11 cellular contexts compared by ENCODE assay signal in genomic region chr17:38325221-38325851, GRCh38. TPM values are rescaled to one million over a fixed set of nuclear protein-coding genes. Genes with fewer than 3 reads are reported as not detected.
A peak's percentile ranks its signal among the peaks of the same experiment; 100 is the strongest.
DNase-seq lines count a peak whose midpoint lies in the region; ATAC-seq, FAIRE-seq and TF ChIP-seq lines count a peak whose summit lies in the region.
"Had no signal": no experiment of that assay in that cellular context is flagged by ENCODE, and none has a peak within 500 bp of the region (broad histone marks: within the 10 kb centered on the region; RNA-seq: fewer than 3 reads in every experiment).

No MANE protein-coding gene starts in this region.

- no peaks in the 10 kb centered on the region for H3K27me3 Mint-ChIP-seq in CD4-positive, CD25-positive, alpha-beta regulatory T cell

- H3K27me3 ChIP-seq in CD4-positive, CD25-positive, alpha-beta regulatory T cell (ENCODE audit: control insufficient read depth, insufficient read depth, low read length) = no peaks in the 10 kb centered on the region
- H3K27me3 ChIP-seq in breast epithelium = no peaks in the 10 kb centered on the region
- H3K27me3 ChIP-seq in mesendoderm (ENCODE audit: insufficient read depth, low read length, poor library complexity) = no peaks in the 10 kb centered on the region

- no peak for FAIRE-seq in frontal cortex (lab: Jason Lieb, UNC)

- H3K27ac ChIP-seq in CD4-positive, CD25-positive, alpha-beta regulatory T cell (ENCODE audit: insufficient read depth, low read length, poor library complexity, severe bottlenecking) = no peak overlapping the region
- H3K27ac ChIP-seq in breast epithelium (peak overlapping the region; percentile 65 to 70), mesendoderm (ENCODE audit: low read depth, low read length) (no peak overlapping the region)

- H2BK15ac ChIP-seq in mesendoderm (replicated peaks; ENCODE audit: low read depth) = no peak overlapping the region

- H3K36me3 Mint-ChIP-seq in CD4-positive, CD25-positive, alpha-beta regulatory T cell = peaks cover 16% of the 10 kb centered on the region

- H3K79me2 ChIP-seq in mesendoderm (ENCODE audit: control insufficient read depth, insufficient read depth, low read length) = no peaks in the 10 kb centered on the region

- H3K4me3 Mint-ChIP-seq in CD4-positive, CD25-positive, alpha-beta regulatory T cell = no peak overlapping the region

- intact Hi-C loops in breast epithelium (cut with DNase I; ENCODE audit: low total_unique reads) = no loop called here

- no peak overlapping the region for H2BK5ac ChIP-seq in mesendoderm (ENCODE audit: low read length)

- no peak overlapping the region for H4K5ac ChIP-seq in mesendoderm (ENCODE audit: low read length)

- no peak for ATAC-seq in CD4-positive, CD25-positive, alpha-beta regulatory T cell (ENCODE audit: low read depth in 2 of 2)
- no peak for ATAC-seq in GM18858 (IDR thresholded peaks at IDR 0.05; ENCODE audit: unreplicated experiment)

- no peaks in the 10 kb centered on the region for H3K4me1 ChIP-seq in CD4-positive, CD25-positive, alpha-beta regulatory T cell (ENCODE audit: control insufficient read depth, insufficient read depth, low read length, poor library complexity, severe bottlenecking)
- H3K4me1 ChIP-seq in breast epithelium (peaks cover 6% of the 10 kb centered on the region in 2 donors), mesendoderm (ENCODE audit: control insufficient read depth, low read depth, low read length) (peaks cover 8% of the 10 kb centered on the region)

- no peak overlapping the region for H4K8ac ChIP-seq in mesendoderm (ENCODE audit: low read depth, low read length)

- H3K27ac Mint-ChIP-seq in CD4-positive, CD25-positive, alpha-beta regulatory T cell = peak overlapping the region in 2 of 3 donors; percentile 29 to 79

- WGBS in mesendoderm (ENCODE audit: extremely low coverage, insufficient coverage, low lambda C conversion rate) = no CpG with 5 or more reads among the region's 5 CpGs

- no peak for DNase-seq in CD4-positive, CD25-positive, alpha-beta regulatory T cell
- peak; percentile 83 for DNase-seq in Jurkat, Clone E6-1 (ENCODE audit: low read depth, low spot score)
- DNase-seq in breast epithelium (ENCODE audit: low spot score in 2 of 2) (no peak), mesendoderm (peak; percentile 71), occipital lobe (lab: John Stamatoyannopoulos, UW) (no peak), frontal cortex (ENCODE audit: low spot score in 2 of 2) (no peak)
- no peak for DNase-seq in activated CD8-positive, alpha-beta memory T cell treated with anti-CD3 and anti-CD28 coated beads for 24 hours
- DNase-seq: COR-L47, NCI-H1048, OCI-M1 had no signal

- no peak overlapping the region for H3K4ac ChIP-seq in mesendoderm (ENCODE audit: low read depth, low read length)

- H3K9me3 Mint-ChIP-seq in CD4-positive, CD25-positive, alpha-beta regulatory T cell = peaks cover 0 to under 1% (median 0%) of the 10 kb centered on the region in 7 donors

- H3K18ac ChIP-seq in mesendoderm (ENCODE audit: low read length) = no peak overlapping the region

- H3K23ac ChIP-seq in mesendoderm (ENCODE audit: low read length) = no peak overlapping the region

- TF ChIP-seq POLR2A in breast epithelium (IDR thresholded peaks at IDR 0.05) = no peak

- H3K4me3 ChIP-seq in CD4-positive, CD25-positive, alpha-beta regulatory T cell (ENCODE audit: low read depth, low read length) = no peak overlapping the region
- no peak overlapping the region for H3K4me3 ChIP-seq in Jurkat, Clone E6-1 (ENCODE audit: low read length)
- H3K4me3 ChIP-seq in breast epithelium = no peak overlapping the region
- no peak overlapping the region for H3K4me3 ChIP-seq in mesendoderm (ENCODE audit: low read length)

- H3K36me3 ChIP-seq in CD4-positive, CD25-positive, alpha-beta regulatory T cell (ENCODE audit: control insufficient read depth, insufficient read depth, low read length) = peaks cover 3% of the 10 kb centered on the region
- H3K36me3 ChIP-seq in breast epithelium (no peaks in the 10 kb centered on the region), mesendoderm (ENCODE audit: control insufficient read depth, insufficient read depth, low read length) (peaks cover 5% of the 10 kb centered on the region)

- TF ChIP-seq CTCF in breast epithelium (IDR thresholded peaks at IDR 0.05) = no peak

- peaks cover 0 to 6% (median 2%) of the 10 kb centered on the region in 4 donors for H3K4me1 Mint-ChIP-seq in CD4-positive, CD25-positive, alpha-beta regulatory T cell

- no peaks in the 10 kb centered on the region for H3K9me3 ChIP-seq in CD4-positive, CD25-positive, alpha-beta regulatory T cell (ENCODE audit: control insufficient read depth in 2 of 2, low read length in 2 of 2)
- no peaks in the 10 kb centered on the region for H3K9me3 ChIP-seq in breast epithelium

- H3K56ac ChIP-seq in mesendoderm (ENCODE audit: low read length) = peak overlapping the region; percentile 58

- H3K79me1 ChIP-seq in mesendoderm (ENCODE audit: low read length) = no peaks in the 10 kb centered on the region

- no peak overlapping the region for H2BK120ac ChIP-seq in mesendoderm (ENCODE audit: low read depth, low read length)

- no peak overlapping the region for H3K9ac ChIP-seq in mesendoderm (ENCODE audit: low read length)

- no peak overlapping the region for H2AK5ac ChIP-seq in mesendoderm (ENCODE audit: low read length)

- H3K4me2 ChIP-seq in mesendoderm (ENCODE audit: low read length) = no peak overlapping the region

RNA-seq across cellular contexts. Expression of gene GPR179, which starts 18.4 kb away (rescaled TPM):
- total RNA-seq in CD4-positive, CD25-positive, alpha-beta regulatory T cell = 0.07 TPM
- polyA plus RNA-seq in CD4-positive, CD25-positive, alpha-beta regulatory T cell = not detected
- not detected for polyA plus RNA-seq in Jurkat, Clone E6-1 (2012; ENCODE audit: insufficient read depth, insufficient read length)
- total RNA-seq in breast epithelium (under 1 TPM; under 0.01 TPM), occipital lobe (0.31 TPM), frontal cortex (1.2 TPM)
- polyA plus RNA-seq in mesendoderm (2013, experiment 1 of 2) = 0.01 TPM
- 0.01 TPM for polyA plus RNA-seq in mesendoderm (2013, experiment 2 of 2)

RNA-seq across cellular contexts. Expression of gene SOCS7, which starts 26.3 kb away (rescaled TPM):
- 14.4 TPM for total RNA-seq in CD4-positive, CD25-positive, alpha-beta regulatory T cell
- under 1 TPM; 0.32 to 0.47 (median 0.38) TPM for polyA plus RNA-seq in CD4-positive, CD25-positive, alpha-beta regulatory T cell
- polyA plus RNA-seq in Jurkat, Clone E6-1 (2012; ENCODE audit: insufficient read depth, insufficient read length) = 18.2 TPM
- total RNA-seq in breast epithelium (10 to 100 TPM in 2 of 3 donors, 1 to 10 TPM in 1; 9.9 to 24.0 (median 14.7) TPM), occipital lobe (59.4 TPM), frontal cortex (51.0 TPM)
- polyA plus RNA-seq in mesendoderm (2013, experiment 1 of 2) = 12.2 TPM
- polyA plus RNA-seq in mesendoderm (2013, experiment 2 of 2) = 12.5 TPM

RNA-seq across cellular contexts. Expression of gene MRPL45, which starts 28.4 kb away (rescaled TPM):
- total RNA-seq in CD4-positive, CD25-positive, alpha-beta regulatory T cell = 12.8 TPM
- polyA plus RNA-seq in CD4-positive, CD25-positive, alpha-beta regulatory T cell = 10 to 100 TPM; 27.1 to 35.0 (median 30.5) TPM
- 59.8 TPM for polyA plus RNA-seq in Jurkat, Clone E6-1 (2012; ENCODE audit: insufficient read depth, insufficient read length)
- 10 to 100 TPM; 27.9 to 42.9 (median 36.8) TPM for total RNA-seq in breast epithelium
- 78.4 TPM for polyA plus RNA-seq in mesendoderm (2013, experiment 1 of 2)
- polyA plus RNA-seq in mesendoderm (2013, experiment 2 of 2) = 79.1 TPM
- 33.8 TPM for total RNA-seq in occipital lobe
- total RNA-seq in frontal cortex = 36.3 TPM

Comparison
In these comparisons a context has a peak if more than half of its experiments do, and no peak if none do; other contexts are left out.
1. DNase-seq: peak in Jurkat, Clone E6-1 (single experiment) and mesendoderm (single experiment); none in CD4-positive, CD25-positive, alpha-beta regulatory T cell (0 of 3), breast epithelium (0 of 2), activated CD8-positive, alpha-beta memory T cell treated with anti-CD3 and anti-CD28 coated beads for 24 hours (single experiment), occipital lobe (single experiment) and frontal cortex (0 of 2).
2. H3K27ac ChIP-seq: peak in breast epithelium (2 of 2); none in CD4-positive, CD25-positive, alpha-beta regulatory T cell (single experiment) and mesendoderm (single experiment).